11 cellular contexts compared by ENCODE assay signal in genomic region chr10:74213019-74213418, GRCh38.
DNase-seq lines count a peak whose midpoint lies in the region; ATAC-seq, FAIRE-seq and TF ChIP-seq lines count a peak whose summit lies in the region.
"Had no signal": no experiment of that assay in that cellular context is flagged by ENCODE, and none has a peak within 500 bp of the region (broad histone marks: within the 10 kb centered on the region; RNA-seq: fewer than 3 reads in every experiment).

No MANE protein-coding gene starts in this region.

- peaks cover 3% of the 10 kb centered on the region for H3K4me1 Mint-ChIP-seq in osteocyte (ENCODE audit: unreplicated experiment)

- H2AFZ ChIP-seq in PC-3 (ENCODE audit: low read length), result no peak overlapping the region
- H2AFZ ChIP-seq in K562 (ENCODE audit: low read depth, low read length), result no peak overlapping the region

- TF ChIP-seq POLR2A in H54 (IDR thresholded peaks at IDR 0.05; ENCODE audit: low read depth, low read length), result no peak
- TF ChIP-seq POLR2A in K562 (conservative IDR thresholded peaks at IDR 0.05), result no peak

- no peaks in the 10 kb centered on the region for H3K27me3 Mint-ChIP-seq in osteocyte (ENCODE audit: unreplicated experiment)

- H3K9me3 ChIP-seq in PC-3 (ENCODE audit: low read length) (no peaks in the 10 kb centered on the region), K562 (replicated peaks; ENCODE audit: control insufficient read depth, insufficient read depth, low read depth, low read length) (peaks cover 6% of the 10 kb centered on the region)

- H3K27ac ChIP-seq in PC-3 (ENCODE audit: low read length) (no peak overlapping the region), K562 (ENCODE audit: extremely low read depth, low read depth, low read length) (no peak overlapping the region), dorsolateral prefrontal cortex (no peak overlapping the region)
- H3K27ac ChIP-seq: C4-2B, HL-60 had no signal

- H3K4me3 Mint-ChIP-seq in osteocyte (ENCODE audit: unreplicated experiment), result no peak overlapping the region

- intact Hi-C loops in PC-3 (cut with micrococcal nuclease) (loop anchor here (1.0 kb wide), 4 partner anchors 23 to 86 kb away; partner anchors contain the start of gene ADK), K562 (cut with micrococcal nuclease) (loop anchor here (1.0 kb wide), 1 partner anchor 64 kb away; no protein-coding TSS in a partner anchor), dorsolateral prefrontal cortex (cut with DNase I) (no loop called here)

- H3K9ac ChIP-seq in PC-3 (ENCODE audit: low read length) (no peak overlapping the region), K562 (ENCODE audit: insufficient read depth in 1 of 2, low read depth in 2 of 2, low read length in 2 of 2) (no peak overlapping the region)

- H3K79me2 ChIP-seq in PC-3 (ENCODE audit: low read length) (peaks cover 80% of the 10 kb centered on the region), K562 (ENCODE audit: control insufficient read depth, insufficient read depth, low read length) (peaks cover 34% of the 10 kb centered on the region)

- no peaks in the 10 kb centered on the region for H3K9me1 ChIP-seq in K562 (ENCODE audit: control insufficient read depth, insufficient read depth, low read length)

- no peaks in the 10 kb centered on the region for H3K9me2 ChIP-seq in PC-3 (replicated peaks; ENCODE audit: low read length)

- H3K4me2 ChIP-seq in PC-3 (ENCODE audit: low read length) (no peak overlapping the region), K562 (ENCODE audit: insufficient read depth, low read length) (no peak overlapping the region)

- BruUV-seq in PC-3 (replicated peaks; lab: Mats Ljungman, UMichigan), result TSS peak; percentile 77
- BruUV-seq in K562 (replicated peaks; lab: Mats Ljungman, UMichigan), result no TSS peak

- H3K36me3 ChIP-seq in PC-3 (ENCODE audit: low read depth, low read length) (peaks cover 23% of the 10 kb centered on the region), K562 (ENCODE audit: control insufficient read depth, insufficient read depth, low read length) (peaks cover 14% of the 10 kb centered on the region; the same call in 2 of the 3 replicates)

- FAIRE-seq in H54 (lab: Jason Lieb, UNC) (peak; percentile 6), K562 (lab: Jason Lieb, UNC) (no peak)

- peaks cover 38% of the 10 kb centered on the region for H4K20me1 ChIP-seq in PC-3 (ENCODE audit: low read length)
- H4K20me1 ChIP-seq in K562 (replicated peaks; ENCODE audit: control insufficient read depth, insufficient read depth, low read length), result no peaks in the 10 kb centered on the region

- no peak for TF ChIP-seq RAD21 in K562 (CRISPR knock-in tag; conservative IDR thresholded peaks at IDR 0.05 in 1 of 2, IDR thresholded peaks at IDR 0.05 in 1 of 2)

- TF ChIP-seq CTCF in PC-3 (conservative IDR thresholded peaks at IDR 0.05; ENCODE audit: low read depth, low read length) (no peak), K562 (IDR thresholded peaks at IDR 0.05 in 2 of 3, conservative IDR thresholded peaks at IDR 0.05 in 1 of 3; ENCODE audit: insufficient read depth in 2 of 3, low read depth in 1 of 3, low read length in 3 of 3) (no peak), osteocyte (IDR thresholded peaks at IDR 0.05) (no peak), dorsolateral prefrontal cortex (IDR thresholded peaks at IDR 0.05 in 54 of 56, conservative IDR thresholded peaks at IDR 0.05 in 2 of 56; ENCODE audit: low read depth in 1 of 56, partially characterized antibody in 56 of 56) (no peak)

- H3K9me3 Mint-ChIP-seq in osteocyte (ENCODE audit: unreplicated experiment), result no peaks in the 10 kb centered on the region

- H3K36me3 Mint-ChIP-seq in osteocyte (ENCODE audit: unreplicated experiment), result peaks cover 12% of the 10 kb centered on the region

- peak overlapping the region; percentile 74 for H3K27ac Mint-ChIP-seq in osteocyte (ENCODE audit: unreplicated experiment)

- no peak for DNase-seq in H54 (ENCODE audit: insufficient read length, low spot score)
- no peak for DNase-seq in PC-3
- DNase-seq in K562 (ENCODE audit: extremely low read depth in 1 of 4, low spot score in 3 of 4), result no peak
- no peak for DNase-seq in osteocyte (ENCODE audit: extremely low spot score, unreplicated experiment)
- no peak for DNase-seq in dorsolateral prefrontal cortex
- DNase-seq in activated CD4-positive, CD25-positive, alpha-beta regulatory T cell treated with anti-CD3 and anti-CD28 coated beads, Interleukin-2, amount 50 U/mL, for 72 hours, result no peak
- DNase-seq: NCI-H510A, NCI-H774 had no signal

- POLR2A ChIA-PET in PC-3 (lab: Charles Lee; ENCODE audit: unreplicated experiment), result interaction anchor here (0.5 to 1.0 kb wide), 5 partner anchors 11 to 37 kb away, joined by 3 to 5 read pairs (median 3); no protein-coding TSS in a partner anchor
- POLR2A ChIA-PET in K562 (lab: Yijun Ruan, JAX), result interaction anchor here (1.1 to 1.8 kb wide), 2 partner anchors 9 to 10 kb away, joined by 5 to 6 read pairs; no protein-coding TSS in a partner anchor

- H3K4me3 ChIP-seq in PC-3 (ENCODE audit: low read length) (no peak overlapping the region), K562 (no peak overlapping the region), dorsolateral prefrontal cortex (no peak overlapping the region)

- H3K27me3 ChIP-seq in PC-3 (ENCODE audit: low read length) (no peaks in the 10 kb centered on the region), K562 (ENCODE audit: control insufficient read depth in 2 of 2, insufficient read depth in 2 of 2, low read length in 2 of 2) (no peaks in the 10 kb centered on the region), dorsolateral prefrontal cortex (no peaks in the 10 kb centered on the region)

- peak; percentile 5 for ATAC-seq in PC-3
- ATAC-seq in K562, result no peak
- no peak for ATAC-seq in GM18858 (IDR thresholded peaks at IDR 0.05; ENCODE audit: unreplicated experiment)

- WGBS in K562 (ENCODE audit: insufficient coverage, low coverage, missing lambda C conversion rate), result 93% methylated on average over 2 of the region's 2 CpGs

- no peaks in the 10 kb centered on the region for H3K4me1 ChIP-seq in PC-3 (ENCODE audit: insufficient read depth, low read length)
- H3K4me1 ChIP-seq in K562 (replicated peaks in 1 of 2; ENCODE audit: control insufficient read depth in 2 of 2, insufficient read depth in 2 of 2, low read length in 2 of 2), result peaks cover 0 to 2% of the 10 kb centered on the region in 2 experiments; a peak in 1 of 5 replicates

- in situ Hi-C loops in K562 (cut with MboI), result no loop called here

- peaks cover 3% of the 10 kb centered on the region for H3F3A ChIP-seq in PC-3 (ENCODE audit: low read length, unreplicated experiment)

- TF ChIP-seq EP300 in K562 (IDR thresholded peaks at IDR 0.05; ENCODE audit: low read length), result no peak

- CTCF ChIA-PET in PC-3 (lab: Charles Lee) (interaction anchor here (0.5 to 1.9 kb wide), 19 partner anchors 10 to 697 kb away, joined by 3 to 10 read pairs (median 4); partner anchors contain the start of genes ADK and AP3M1), K562 (lab: Yijun Ruan, JAX; ENCODE audit: low intra/inter-chr PET ratio) (no interaction called here)

TF ChIP-seq in K562, 482 proteins besides CTCF, POLR2A, EP300 and RAD21:
- TF ChIP-seq ZNF695 (CRISPR knock-in tag; IDR thresholded peaks at IDR 0.05), result no peak
- TF ChIP-seq RBM25 (IDR thresholded peaks at IDR 0.05; ENCODE audit: low read depth, low read length, severe bottlenecking), result peak; percentile 68
- TF ChIP-seq HDAC1 (IDR thresholded peaks at IDR 0.05), result 0 out of 4 replicates have a peak, but pooled peaks of 1 of the 2 experiments have one; percentile 32
- TF ChIP-seq BCOR (IDR thresholded peaks at IDR 0.05), result peak; percentile 86
- TF ChIP-seq XRCC3 (IDR thresholded peaks at IDR 0.05), result no peak
- no peak for TF ChIP-seq CHD2 (IDR thresholded peaks at IDR 0.05; ENCODE audit: low read depth, low read length)
- TF ChIP-seq HDAC2 (IDR thresholded peaks at IDR 0.05), result 0 out of 2 replicates have a peak, but pooled peaks have one; percentile 47
- TF ChIP-seq TRIM24 (IDR thresholded peaks at IDR 0.05), result no peak
- peak; percentile 97 for TF ChIP-seq ZNF121 (CRISPR knock-in tag; conservative IDR thresholded peaks at IDR 0.05)

Comparison
In these comparisons a context has a peak if more than half of its experiments do, and no peak if none do; other contexts are left out.
1. intact Hi-C loops: an anchor here in PC-3 (1.0 kb wide) and K562 (1.0 kb wide); none called in dorsolateral prefrontal cortex.